16 cellular contexts compared by ENCODE assay signal in the genomic region with DNA sequence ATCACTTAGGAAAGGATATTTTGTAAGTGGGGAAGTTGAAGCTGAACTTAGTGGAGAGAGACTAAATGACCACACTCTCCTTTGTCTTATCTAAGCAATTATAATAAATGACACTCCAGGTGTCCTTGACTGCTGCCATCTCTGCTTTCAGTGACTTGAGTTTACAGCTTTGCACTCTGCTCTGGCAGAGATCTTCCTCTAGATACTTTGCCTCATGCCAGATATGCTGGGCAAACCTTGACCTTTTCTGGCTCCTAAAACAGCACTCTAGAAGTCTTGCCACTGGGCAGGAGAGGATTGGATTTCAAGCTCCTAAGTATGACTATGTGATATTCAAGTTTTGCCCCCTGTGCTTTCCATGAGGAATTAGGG.
A peak's percentile ranks its signal among the peaks of the same experiment; 100 is the strongest.
DNase-seq lines count a peak whose midpoint lies in the region; ATAC-seq and TF ChIP-seq lines count a peak whose summit lies in the region.
"Had no signal": no experiment of that assay in that cellular context is flagged by ENCODE, and none has a peak within 500 bp of the region (broad histone marks: within the 10 kb centered on the region; RNA-seq: fewer than 3 reads in every experiment).

No MANE protein-coding gene starts in this region.

- no peak overlapping the region for H3K4me2 ChIP-seq in neural progenitor cell

- H3K27ac ChIP-seq in cardiac muscle cell, result peak overlapping the region; percentile 38
- H3K27ac ChIP-seq in heart right ventricle, result no peak overlapping the region
- H3K27ac ChIP-seq in neural progenitor cell, result no peak overlapping the region
- no peak overlapping the region for H3K27ac ChIP-seq in left ventricle myocardium inferior (replicated peaks)
- H3K27ac ChIP-seq: prostate gland had no signal

- H2AFZ ChIP-seq in neural progenitor cell (replicated peaks), result no peak overlapping the region

- peak overlapping the region; percentile 38 for H3K27ac Mint-ChIP-seq in activated T-helper 2 cell treated with anti-CD3 and anti-CD28 coated beads, Interferon-gamma antibody, Interleukin-2, Interleukin-4, amounts not matched to agents 10 μg/mL and 5 μg/mL and 100 μg/mL, durations not matched to agents 14 hours and 24 hours and 36 hours
- H3K27ac Mint-ChIP-seq in neural progenitor cell, result no peak overlapping the region
- H3K27ac Mint-ChIP-seq: HFFc6 had no signal

- H3K4me3 ChIP-seq in cardiac muscle cell (no peak overlapping the region), heart right ventricle (no peak overlapping the region), lower leg skin (ENCODE audit: low read depth, poor library complexity, severe bottlenecking) (no peak overlapping the region), neural progenitor cell (no peak overlapping the region), left ventricle myocardium inferior (no peak overlapping the region)
- H3K4me3 ChIP-seq: prostate gland had no signal

- no peak for TF ChIP-seq POLR2A in lower leg skin (IDR thresholded peaks at IDR 0.05)

- peaks cover 12% of the 10 kb centered on the region for H3K4me1 ChIP-seq in cardiac muscle cell (ENCODE audit: low read depth)
- H3K4me1 ChIP-seq in heart right ventricle, result peaks cover 0 to 11% (median 0%) of the 10 kb centered on the region in 9 donors
- H3K4me1 ChIP-seq in neural progenitor cell, result no peaks in the 10 kb centered on the region
- H3K4me1 ChIP-seq in left ventricle myocardium inferior, result peaks cover 9% of the 10 kb centered on the region
- H3K4me1 ChIP-seq: prostate gland had no signal

- ATAC-seq in heart right ventricle (no peak), HG02884 (IDR thresholded peaks at IDR 0.05; ENCODE audit: unreplicated experiment) (peak; percentile 24)
- ATAC-seq: PC-3 had no signal

- H3K9me3 ChIP-seq in cardiac muscle cell (ENCODE audit: low read depth) (no peaks in the 10 kb centered on the region), heart right ventricle (no peaks in the 10 kb centered on the region), neural progenitor cell (ENCODE audit: low read depth) (no peaks in the 10 kb centered on the region), left ventricle myocardium inferior (replicated peaks) (no peaks in the 10 kb centered on the region)
- H3K9me3 ChIP-seq: prostate gland had no signal

- intact Hi-C loops in heart right ventricle (cut with DNase I) (no loop called here), lower leg skin (cut with DNase I; ENCODE audit: low total_unique reads) (no loop called here), left ventricle myocardium inferior (cut with micrococcal nuclease) (no loop called here)
- intact Hi-C loops in activated T-helper 2 cell treated with anti-CD3 and anti-CD28 coated beads, Interferon-gamma antibody, Interleukin-2, Interleukin-4, amounts not matched to agents 10 μg/mL and 5 μg/mL and 100 μg/mL, durations not matched to agents 14 hours and 24 hours and 36 hours (cut with micrococcal nuclease), result loop anchor here (1.0 kb wide), 1 partner anchor 32 kb away; a partner anchor contains a TSS

- H3K27me3 ChIP-seq in cardiac muscle cell (no peaks in the 10 kb centered on the region), heart right ventricle (no peaks in the 10 kb centered on the region), neural progenitor cell (no peaks in the 10 kb centered on the region), left ventricle myocardium inferior (ENCODE audit: low read depth) (no peaks in the 10 kb centered on the region)

- H3K9ac ChIP-seq in neural progenitor cell, result no peak overlapping the region

- H4K20me1 ChIP-seq in neural progenitor cell (ENCODE audit: low read depth), result no peaks in the 10 kb centered on the region

- no peaks in the 10 kb centered on the region for H3F3A ChIP-seq in neural progenitor cell (ENCODE audit: low read depth)

- DNase-seq in cardiac muscle cell (ENCODE audit: low read depth in 1 of 2, low spot score in 1 of 2) (no peak), heart right ventricle (no peak), lower leg skin (ENCODE audit: low spot score in 2 of 2) (no peak), neural progenitor cell (ENCODE audit: low spot score) (no peak), left ventricle myocardium inferior (no peak)
- DNase-seq in activated T-helper 2 cell treated with anti-CD3 and anti-CD28 coated beads, Interferon-gamma antibody, Interleukin-2, Interleukin-4, amounts not matched to agents 10 μg/mL and 5 μg/mL and 100 μg/mL, durations not matched to agents 14 hours and 24 hours and 36 hours (ENCODE audit: low spot score), result no peak
- DNase-seq in NK-92 treated with Interleukin-12 subunit alpha and Interleukin-12 subunit beta, amount 100 ng/mL, for 24 hours (lab: John Stamatoyannopoulos, UW), result no peak
- DNase-seq: activated B cell treated with CpG ODN at 0.5 μM for 24 hours, DMS 273 treated with DMSO at 0.1 percent for 48 hours, HFFc6, NCI-H446, PC-3, SW 1271 had no signal

- H3K9me3 Mint-ChIP-seq in activated T-helper 2 cell treated with anti-CD3 and anti-CD28 coated beads, Interferon-gamma antibody, Interleukin-2, Interleukin-4, amounts not matched to agents 10 μg/mL and 5 μg/mL and 100 μg/mL, durations not matched to agents 14 hours and 24 hours and 36 hours, result no peaks in the 10 kb centered on the region
- H3K9me3 Mint-ChIP-seq in neural progenitor cell, result peaks cover 4% of the 10 kb centered on the region
- H3K9me3 Mint-ChIP-seq: activated B cell treated with CpG ODN at 0.5 μM for 24 hours; activated T-cell treated with anti-CD3 and anti-CD28 coated beads, Interleukin-2, amount 50 U/mL, for 4 hours; HFFc6 had no signal

- TF ChIP-seq CTCF in cardiac muscle cell (IDR thresholded peaks at IDR 0.05; ENCODE audit: low read depth, low read length) (no peak), heart right ventricle (IDR thresholded peaks at IDR 0.05) (no peak), lower leg skin (IDR thresholded peaks at IDR 0.05) (no peak), neural progenitor cell (IDR thresholded peaks at IDR 0.05) (no peak), left ventricle myocardium inferior (IDR thresholded peaks at IDR 0.05; ENCODE audit: borderline replicate concordance) (no peak)

- peaks cover 31% of the 10 kb centered on the region for H3K4me1 Mint-ChIP-seq in activated T-helper 2 cell treated with anti-CD3 and anti-CD28 coated beads, Interferon-gamma antibody, Interleukin-2, Interleukin-4, amounts not matched to agents 10 μg/mL and 5 μg/mL and 100 μg/mL, durations not matched to agents 14 hours and 24 hours and 36 hours (ENCODE audit: low read depth)
- H3K4me1 Mint-ChIP-seq in neural progenitor cell, result peaks cover 13% of the 10 kb centered on the region

- H3K27me3 Mint-ChIP-seq in activated T-helper 2 cell treated with anti-CD3 and anti-CD28 coated beads, Interferon-gamma antibody, Interleukin-2, Interleukin-4, amounts not matched to agents 10 μg/mL and 5 μg/mL and 100 μg/mL, durations not matched to agents 14 hours and 24 hours and 36 hours (ENCODE audit: low read depth), result no peaks in the 10 kb centered on the region
- no peaks in the 10 kb centered on the region for H3K27me3 Mint-ChIP-seq in neural progenitor cell (ENCODE audit: insufficient read depth, low read depth)
- H3K27me3 Mint-ChIP-seq: activated B cell treated with CpG ODN at 0.5 μM for 24 hours had no signal

- H3K36me3 Mint-ChIP-seq in activated T-helper 2 cell treated with anti-CD3 and anti-CD28 coated beads, Interferon-gamma antibody, Interleukin-2, Interleukin-4, amounts not matched to agents 10 μg/mL and 5 μg/mL and 100 μg/mL, durations not matched to agents 14 hours and 24 hours and 36 hours (ENCODE audit: low read depth), result peaks cover 28% of the 10 kb centered on the region
- H3K36me3 Mint-ChIP-seq in neural progenitor cell, result peaks cover 12% of the 10 kb centered on the region

- H3K79me2 ChIP-seq in neural progenitor cell (ENCODE audit: low read depth), result no peaks in the 10 kb centered on the region

- no peak overlapping the region for H3K4me3 Mint-ChIP-seq in activated T-helper 2 cell treated with anti-CD3 and anti-CD28 coated beads, Interferon-gamma antibody, Interleukin-2, Interleukin-4, amounts not matched to agents 10 μg/mL and 5 μg/mL and 100 μg/mL, durations not matched to agents 14 hours and 24 hours and 36 hours (ENCODE audit: low read depth)
- H3K4me3 Mint-ChIP-seq in neural progenitor cell, result no peak overlapping the region
- H3K4me3 Mint-ChIP-seq: activated B cell treated with CpG ODN at 0.5 μM for 24 hours; activated T-cell treated with anti-CD3 and anti-CD28 coated beads, Interleukin-2, amount 50 U/mL, for 4 hours; HFFc6 had no signal

- H3K36me3 ChIP-seq in cardiac muscle cell (no peaks in the 10 kb centered on the region), heart right ventricle (peaks cover 0 to 4% (median 0%) of the 10 kb centered on the region in 9 donors), neural progenitor cell (no peaks in the 10 kb centered on the region), left ventricle myocardium inferior (no peaks in the 10 kb centered on the region)
- H3K36me3 ChIP-seq: prostate gland had no signal
